1 cellular context compared by ENCODE assay signal in genomic region chr11:59560290-59560701, GRCh38.
TF ChIP-seq lines count a peak whose summit lies in the region.

No MANE protein-coding gene starts in this region.

TF ChIP-seq in A549, 52 proteins besides CTCF, POLR2A, EP300 and RAD21 (continued from another document):
- TF ChIP-seq HOXB5 (CRISPR knock-in tag; IDR thresholded peaks at IDR 0.05), result no peak
- TF ChIP-seq HOXA7 (CRISPR knock-in tag; IDR thresholded peaks at IDR 0.05), result no peak
- no peak for TF ChIP-seq NPAS2 (CRISPR knock-in tag; IDR thresholded peaks at IDR 0.05; ENCODE audit: borderline replicate concordance)
- TF ChIP-seq HDAC2 (IDR thresholded peaks at IDR 0.05), result no peak
- 0 out of 2 replicates have a peak, but pooled peaks have one; percentile 36 for TF ChIP-seq HMGXB4 (CRISPR knock-in tag; IDR thresholded peaks at IDR 0.05; ENCODE audit: borderline replicate concordance)
- no peak for TF ChIP-seq RNF2 (IDR thresholded peaks at IDR 0.05; ENCODE audit: borderline replicate concordance, low read depth)
- no peak for TF ChIP-seq HES2 (IDR thresholded peaks at IDR 0.05)
- no peak for TF ChIP-seq KDM1A (IDR thresholded peaks at IDR 0.05; ENCODE audit: low read depth)
- no peak for TF ChIP-seq USF2 (IDR thresholded peaks at IDR 0.05)
- TF ChIP-seq HOXB13 (CRISPR knock-in tag; IDR thresholded peaks at IDR 0.05; ENCODE audit: low read depth), result no peak
- TF ChIP-seq PHF8 (IDR thresholded peaks at IDR 0.05; ENCODE audit: borderline replicate concordance, low read depth), result 0 out of 2 replicates have a peak, but pooled peaks have one; percentile 36
- TF ChIP-seq CBX8 (IDR thresholded peaks at IDR 0.05), result no peak
- TF ChIP-seq NFE2L2 (conservative IDR thresholded peaks at IDR 0.05; ENCODE audit: low read length), result no peak
- TF ChIP-seq EHMT2 (IDR thresholded peaks at IDR 0.05; ENCODE audit: low read depth), result no peak
- no peak for TF ChIP-seq SMC3 (IDR thresholded peaks at IDR 0.05)
- peak; percentile 90 for TF ChIP-seq SREBF2 (IDR thresholded peaks at IDR 0.05)
